Comparison of ENCODE assay signal across 8 cellular contexts in the genomic region with DNA sequence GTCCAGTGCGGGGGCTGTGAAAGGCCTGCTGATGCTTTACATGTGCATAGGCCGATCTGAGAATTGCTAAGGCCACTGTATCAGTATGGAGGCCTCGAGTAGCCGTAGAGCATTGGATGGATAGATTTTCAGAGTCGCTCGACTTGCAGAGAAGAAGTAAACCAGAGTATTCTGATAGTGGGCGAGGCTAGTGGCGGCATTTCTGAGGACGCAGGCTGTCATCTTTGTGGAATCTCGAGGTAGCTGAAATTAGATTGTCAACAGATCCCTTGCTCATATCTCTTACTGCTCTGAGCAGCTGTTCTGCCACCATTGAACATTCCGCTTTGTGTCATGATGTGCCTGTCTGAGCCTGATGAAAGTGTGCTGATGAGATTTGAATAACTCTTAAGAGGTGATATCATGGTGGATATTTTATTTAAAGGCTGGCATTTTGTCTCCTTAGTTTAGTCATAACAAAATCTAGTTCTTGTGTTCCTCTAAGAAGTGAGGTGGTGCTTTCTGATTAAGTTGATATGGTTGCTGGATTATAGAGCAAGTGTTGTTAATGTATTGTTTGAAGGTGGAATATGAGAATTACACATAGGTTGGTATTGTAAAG. TPM values are rescaled to one million over a fixed set of nuclear protein-coding genes. Genes with fewer than 3 reads are reported as not detected.
DNase-seq lines count a peak whose midpoint lies in the region; ATAC-seq lines count a peak whose summit lies in the region.

No MANE protein-coding gene starts in this region.

- peaks cover 14% of the 10 kb centered on the region for H3K27me3 Mint-ChIP-seq in activated naive CD8-positive, alpha-beta T cell treated with anti-CD3 and anti-CD28 coated beads for 36 hours

- no peak overlapping the region for H3K27ac Mint-ChIP-seq in activated naive CD8-positive, alpha-beta T cell treated with anti-CD3 and anti-CD28 coated beads for 36 hours
- peak overlapping the region; percentile 40 for H3K27ac Mint-ChIP-seq in stimulated activated effector memory CD8-positive, alpha-beta T cell treated with anti-CD3 and anti-CD28 coated beads, Interleukin-12 subunit alpha, Interleukin-12 subunit beta, amount 100 ng/mL, for 72 hours

- DNase-seq in activated naive CD8-positive, alpha-beta T cell treated with anti-CD3 and anti-CD28 coated beads for 36 hours: no peak
- DNase-seq in stimulated activated effector memory CD8-positive, alpha-beta T cell treated with anti-CD3 and anti-CD28 coated beads, Interleukin-12 subunit alpha, Interleukin-12 subunit beta, amount 100 ng/mL, for 72 hours (ENCODE audit: low spot score in 2 of 2): no peak
- DNase-seq in NCI-H2029 treated with DMSO at 0.1 percent for 48 hours (lab: John Stamatoyannopoulos, UW) (no peak), hippocampal formation (lab: John Stamatoyannopoulos, UW) (no peak)

- H3K9me3 Mint-ChIP-seq in activated naive CD8-positive, alpha-beta T cell treated with anti-CD3 and anti-CD28 coated beads for 36 hours: no peaks in the 10 kb centered on the region
- H3K9me3 Mint-ChIP-seq in stimulated activated effector memory CD8-positive, alpha-beta T cell treated with anti-CD3 and anti-CD28 coated beads, Interleukin-12 subunit alpha, Interleukin-12 subunit beta, amount 100 ng/mL, for 72 hours: no peaks in the 10 kb centered on the region

- peak overlapping the region; percentile 88; the same call in 1 of the 2 replicates for H3K27ac ChIP-seq in BLaER1
- H3K27ac ChIP-seq in HUES64 (ENCODE audit: low read depth, low read length): peak overlapping the region; percentile 79
- peak overlapping the region; percentile 21 for H3K27ac ChIP-seq in iPS-20b (ENCODE audit: low read length)

- no peaks in the 10 kb centered on the region for H3K27me3 ChIP-seq in BLaER1
- H3K27me3 ChIP-seq in HUES64 (ENCODE audit: insufficient read depth, low read length): no peaks in the 10 kb centered on the region
- no peaks in the 10 kb centered on the region for H3K27me3 ChIP-seq in iPS-20b (ENCODE audit: insufficient read depth, low read length)

- H3K4me1 Mint-ChIP-seq in activated naive CD8-positive, alpha-beta T cell treated with anti-CD3 and anti-CD28 coated beads for 36 hours: peaks cover 34% of the 10 kb centered on the region
- H3K4me1 Mint-ChIP-seq in stimulated activated effector memory CD8-positive, alpha-beta T cell treated with anti-CD3 and anti-CD28 coated beads, Interleukin-12 subunit alpha, Interleukin-12 subunit beta, amount 100 ng/mL, for 72 hours: peaks cover 48% of the 10 kb centered on the region

- H3K36me3 Mint-ChIP-seq in activated naive CD8-positive, alpha-beta T cell treated with anti-CD3 and anti-CD28 coated beads for 36 hours: no peaks in the 10 kb centered on the region
- no peaks in the 10 kb centered on the region for H3K36me3 Mint-ChIP-seq in stimulated activated effector memory CD8-positive, alpha-beta T cell treated with anti-CD3 and anti-CD28 coated beads, Interleukin-12 subunit alpha, Interleukin-12 subunit beta, amount 100 ng/mL, for 72 hours

- H3K36me3 ChIP-seq in BLaER1: no peaks in the 10 kb centered on the region
- H3K36me3 ChIP-seq in HUES64 (ENCODE audit: insufficient read depth, low read length): no peaks in the 10 kb centered on the region; the same call in 1 of the 2 replicates
- no peaks in the 10 kb centered on the region for H3K36me3 ChIP-seq in iPS-20b (ENCODE audit: insufficient read depth, low read depth, low read length)

- ATAC-seq in stimulated activated effector memory CD8-positive, alpha-beta T cell treated with anti-CD3 and anti-CD28 coated beads, Interleukin-12 subunit alpha, Interleukin-12 subunit beta, amount 100 ng/mL, for 72 hours: peak; percentile 1
- ATAC-seq in GM21576 (IDR thresholded peaks at IDR 0.05; ENCODE audit: unreplicated experiment): no peak

- H4K20me1 ChIP-seq in BLaER1: peaks cover 47% of the 10 kb centered on the region

- H3K9me3 ChIP-seq in BLaER1 (no peaks in the 10 kb centered on the region), HUES64 (ENCODE audit: insufficient read depth, low read depth, low read length) (no peaks in the 10 kb centered on the region), iPS-20b (ENCODE audit: insufficient read depth, low read depth, low read length) (no peaks in the 10 kb centered on the region)

- peak overlapping the region; percentile 88 for H3K9ac ChIP-seq in BLaER1
- peak overlapping the region; percentile 96 for H3K9ac ChIP-seq in HUES64 (ENCODE audit: low read depth, low read length)
- peak overlapping the region; percentile 97 for H3K9ac ChIP-seq in iPS-20b (ENCODE audit: low read depth, low read length)

- peak overlapping the region; percentile 78 for H3K4me3 Mint-ChIP-seq in activated naive CD8-positive, alpha-beta T cell treated with anti-CD3 and anti-CD28 coated beads for 36 hours
- peak overlapping the region; percentile 69 for H3K4me3 Mint-ChIP-seq in stimulated activated effector memory CD8-positive, alpha-beta T cell treated with anti-CD3 and anti-CD28 coated beads, Interleukin-12 subunit alpha, Interleukin-12 subunit beta, amount 100 ng/mL, for 72 hours

- H3K4me1 ChIP-seq in BLaER1 (peaks cover 28% of the 10 kb centered on the region), HUES64 (ENCODE audit: insufficient read depth, low read length) (peaks cover 20% of the 10 kb centered on the region), iPS-20b (ENCODE audit: insufficient read depth, low read length) (peaks cover 13% of the 10 kb centered on the region; the same call in 1 of the 2 replicates)

- H3K4me2 ChIP-seq in BLaER1: peak overlapping the region; percentile 92

- H3K4me3 ChIP-seq in BLaER1 (peak overlapping the region; percentile 99), HUES64 (ENCODE audit: low read length) (peak overlapping the region; percentile 98), iPS-20b (ENCODE audit: low read length) (peak overlapping the region; percentile 99)

- 17% methylated on average over 11 of the region's 11 CpGs for WGBS in HUES64

RNA-seq across cellular contexts. Expression of gene KIF1B, which starts 1.5 kb away (rescaled TPM):
- 33.9 TPM for polyA plus RNA-seq in HUES64 (2013, experiment 1 of 2)
- 41.7 TPM for polyA plus RNA-seq in HUES64 (2013, experiment 2 of 2)
- 10 to 100 TPM; 10.0 to 11.2 TPM for total RNA-seq in activated naive CD8-positive, alpha-beta T cell treated with anti-CD3 and anti-CD28 coated beads for 36 hours

Comparison
In these comparisons a context has a peak if more than half of its experiments do, and no peak if none do; other contexts are left out.
1. H3K27ac ChIP-seq: peak in every context shown above with its lines; median percentile 88 in BLaER1; 79 in HUES64; 21 in iPS-20b.